ENCODE assay signal across 19 cellular contexts in the genomic region with DNA sequence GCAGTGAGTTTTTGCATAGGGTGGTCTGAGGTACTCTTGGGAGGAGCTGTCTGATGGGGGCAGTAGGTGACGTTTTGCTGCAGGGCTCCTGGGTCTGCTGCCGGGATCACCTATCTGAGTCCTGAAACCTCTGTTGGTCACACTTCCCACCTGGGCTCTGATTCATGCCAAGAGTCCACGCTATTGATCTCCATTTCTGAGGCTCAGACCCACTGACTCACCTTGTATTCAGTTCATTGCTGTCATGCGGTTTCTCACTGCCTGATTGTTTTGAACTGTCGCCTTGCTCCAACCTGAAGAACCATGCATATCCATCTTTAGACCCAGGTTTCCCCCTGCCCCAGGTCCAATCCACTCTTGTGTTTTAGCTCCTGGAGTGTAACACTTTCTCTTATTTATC.
"Had no signal": no experiment of that assay in that cellular context is flagged by ENCODE, and none has a peak within 500 bp of the region (broad histone marks: within the 10 kb centered on the region; RNA-seq: fewer than 3 reads in every experiment).

No MANE protein-coding gene starts in this region.

- H3K27me3 ChIP-seq: SJCRH30 had no signal

- H3K4me3 ChIP-seq: SJCRH30 had no signal

- DNase-seq: Karpas-422, KG1, MM.1S, NCI-H1092 treated with DMSO at 0.1 percent for 48 hours, NCI-H1436, NCI-H187 treated with DMSO at 0.1 percent for 48 hours, NCI-H2029 treated with DMSO at 0.1 percent for 48 hours, NCI-H2171 treated with DMSO at 0.1 percent for 48 hours, NCI-H345, NCI-H446 treated with DMSO at 0.1 percent for 48 hours, NCI-H510A treated with DMSO at 0.1 percent for 48 hours, NCI-H69, NCI-H774, SHP77 treated with DMSO at 0.1 percent for 48 hours, SJCRH30 had no signal

- ATAC-seq: Panc1, Right ventricle myocardium inferior, SK-N-SH treated with all-trans-retinoic acid at 6 μM for 48 hours had no signal

- H3K36me3 ChIP-seq: SJCRH30 had no signal

- H3K27ac ChIP-seq: RWPE1, SJCRH30 had no signal

- H3K9me3 ChIP-seq: SJCRH30 had no signal
